In genomic region chr14:41607119-41607785, GRCh38 we compare ENCODE assay signal across 8 cellular contexts. TPM values are rescaled to one million over a fixed set of nuclear protein-coding genes. Genes with fewer than 3 reads are reported as not detected.
DNase-seq lines count a peak whose midpoint lies in the region; ATAC-seq and TF ChIP-seq lines count a peak whose summit lies in the region.

No MANE protein-coding gene starts in this region.

- no peaks in the 10 kb centered on the region for H3K36me3 ChIP-seq in heart right ventricle

- no peaks in the 10 kb centered on the region for H3K9me3 ChIP-seq in heart right ventricle

- H3K27me3 ChIP-seq in heart right ventricle, result peaks cover 0 to 90% (median 75%) of the 10 kb centered on the region in 7 donors

- TF ChIP-seq CTCF in WI38 (IDR thresholded peaks at IDR 0.05; ENCODE audit: low read depth, low read length) (no peak), heart right ventricle (IDR thresholded peaks at IDR 0.05) (no peak)

- intact Hi-C loops in Right ventricle myocardium superior (cut with DNase I), result no loop called here
- intact Hi-C loops in Right ventricle myocardium inferior (cut with DNase I), result no loop called here
- intact Hi-C loops in heart right ventricle (cut with DNase I), result no loop called here

- H3K27ac ChIP-seq in heart right ventricle, result peak overlapping the region in 7 of 10 donors; percentile 66 to 78 (median 74)

- peak; percentile 5 for ATAC-seq in Right ventricle myocardium superior (ENCODE audit: poor library complexity)
- ATAC-seq in Right ventricle myocardium inferior, result no peak
- peak in 1 of 8 donors; percentile 7 for ATAC-seq in heart right ventricle

- 0 to 1% methylated on average over 29 of the region's 29 CpGs for WGBS in heart right ventricle, 2 donors

- DNase-seq in Right ventricle myocardium superior (peak; percentile 43), Right ventricle myocardium inferior (ENCODE audit: missing footprints) (no peak), heart right ventricle (no peak), skeletal muscle cell (ENCODE audit: low read depth) (no peak), NCI-H2227 (lab: John Stamatoyannopoulos, UW; ENCODE audit: unreplicated experiment) (no peak), epidermal melanocyte (ENCODE audit: insufficient read length, low spot score) (no peak), occipital lobe (lab: John Stamatoyannopoulos, UW) (no peak)

- H3K4me3 ChIP-seq in WI38 (ENCODE audit: low read depth, low read length) (peak overlapping the region; percentile 29; the same call in 1 of the 2 replicates), heart right ventricle (peak overlapping the region; percentile 12 to 62 (median 55)), skeletal muscle cell (ENCODE audit: low read depth, low read length) (peak overlapping the region; percentile 78)

- peaks cover 0 to 35% (median 20%) of the 10 kb centered on the region in 9 donors for H3K4me1 ChIP-seq in heart right ventricle

RNA-seq across cellular contexts. Expression of gene LRFN5, which starts 0.6 kb away (rescaled TPM):
- total RNA-seq in Right ventricle myocardium superior (1.2 TPM), Right ventricle myocardium inferior (0.81 TPM), heart right ventricle (1 to 10 TPM in 1 of 10 donors, under 1 TPM in 8, not detected in 1; 0.28 to 1.5 (median 0.49) TPM), occipital lobe (93.0 TPM)
- under 1 TPM; 0.13 to 0.73 TPM for polyA plus RNA-seq in heart right ventricle

Comparison
In these comparisons a context has a peak if more than half of its experiments do, and no peak if none do; other contexts are left out.
1. RNA of gene LRFN5, which starts 0.6 kb away (total RNA-seq): 93.0 TPM in occipital lobe (single experiment); 1.2 TPM in Right ventricle myocardium superior (single experiment), 0.81 TPM in Right ventricle myocardium inferior (single experiment) and 0.28 to 1.5 TPM in heart right ventricle; every median in the first group is over 10 times any median in the second.
2. Peak in every context shown above with its lines, with median percentiles within 50 percentile points of each other: H3K4me3 ChIP-seq.